ENCODE assay signal across 1 cellular context in the genomic region with DNA sequence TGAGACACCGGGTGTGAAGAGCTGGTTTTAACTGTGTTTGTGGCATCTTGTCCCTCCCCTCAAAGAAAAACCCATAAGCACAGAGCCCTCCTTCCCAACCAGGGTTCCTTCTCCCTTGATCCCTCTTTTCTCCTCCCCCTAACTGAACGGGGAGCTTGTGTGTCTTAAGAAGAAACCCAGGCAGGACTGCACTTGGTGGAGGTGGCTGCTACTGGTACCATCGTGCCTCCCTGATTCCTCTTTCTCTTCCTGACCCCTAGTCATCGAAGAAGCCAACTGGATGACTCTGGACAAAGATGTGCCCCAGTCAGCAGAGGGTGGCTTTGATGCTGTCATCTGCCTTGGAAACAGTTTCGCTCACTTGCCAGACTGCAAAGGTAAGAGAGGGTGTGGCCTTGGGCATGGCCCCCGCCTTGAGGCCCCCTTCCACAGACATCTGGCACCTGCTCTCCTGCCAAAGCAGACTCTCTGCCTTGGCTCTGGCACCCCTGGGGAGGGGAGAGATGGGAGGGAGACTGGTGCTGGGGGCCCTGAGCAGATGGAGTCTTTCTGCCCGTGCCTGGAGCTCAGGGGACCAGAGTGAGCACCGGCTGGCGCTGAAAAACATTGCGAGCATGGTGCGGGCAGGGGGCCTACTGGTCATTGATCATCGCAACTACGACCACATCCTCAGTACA.
TF ChIP-seq lines count a peak whose summit lies in the region.

No MANE protein-coding gene starts in this region.

TF ChIP-seq in K562, 482 proteins besides CTCF, POLR2A, EP300 and RAD21:
- no peak for TF ChIP-seq HDAC6 (IDR thresholded peaks at IDR 0.05; ENCODE audit: low read depth, low read length)
- TF ChIP-seq NR2C1 (IDR thresholded peaks at IDR 0.05): no peak
- TF ChIP-seq NR2C1 (tag; IDR thresholded peaks at IDR 0.05): no peak
TF ChIP-seq in K562: peak in this region for 0.
